ENCODE assay signal across 8 cellular contexts in the genomic region with DNA sequence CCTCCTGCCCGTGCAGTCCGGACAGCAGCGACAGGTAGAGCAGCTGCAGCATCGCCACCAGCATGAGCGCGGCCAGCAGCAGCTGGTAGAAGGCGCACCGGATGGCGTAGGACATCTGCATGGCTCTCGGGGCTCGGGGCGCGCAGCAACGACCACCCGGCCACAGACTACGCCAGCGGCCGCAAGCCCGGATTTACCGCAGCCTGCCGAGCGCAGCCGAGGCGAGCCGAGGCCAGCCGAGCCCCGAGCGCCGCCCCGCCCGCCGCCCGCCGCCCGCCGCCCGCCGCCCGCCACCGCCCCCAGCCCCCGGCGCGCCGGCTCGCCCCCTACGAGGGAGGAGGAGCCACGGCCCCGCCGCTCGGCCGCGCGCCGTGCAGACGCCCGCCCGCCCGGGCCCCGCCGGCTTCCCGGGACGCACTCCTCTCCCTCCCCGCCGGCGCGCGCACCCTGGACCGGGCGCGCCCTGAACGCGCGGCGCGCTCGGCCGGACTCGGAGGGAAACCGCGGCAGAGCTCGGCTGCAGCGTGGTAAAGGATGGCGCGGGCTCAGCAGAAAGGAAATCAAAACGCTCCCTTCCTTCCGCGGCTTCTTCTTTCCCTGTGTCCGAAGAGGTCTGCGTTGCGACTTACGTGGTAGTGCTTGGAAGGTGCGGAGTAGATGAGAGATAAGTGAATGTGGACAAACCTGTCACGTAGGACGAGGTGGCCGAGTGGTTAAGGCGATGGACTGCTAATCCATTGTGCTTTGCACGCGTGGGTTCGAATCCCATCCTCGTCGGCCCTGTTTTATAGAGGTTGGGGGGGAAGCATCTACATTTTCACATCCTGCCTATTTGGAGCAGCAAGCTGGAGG. TPM values are rescaled to one million over a fixed set of nuclear protein-coding genes. Genes with fewer than 3 reads are reported as not detected.
DNase-seq lines count a peak whose midpoint lies in the region; ATAC-seq and TF ChIP-seq lines count a peak whose summit lies in the region.

A gene (minus strand): TSS at position 205 of the 852 bp plus-strand sequence. CDS start 84 bp downstream, at position 121.

- in situ Hi-C loops in SK-MEL-5 (cut with HindIII; ENCODE audit: low pct_unique_long_range_greater_than_20kb, low sequenced_read_pairs): no loop called here

- H4K20me1 ChIP-seq in MM.1S (ENCODE audit: insufficient read depth, low read length): no peaks in the 10 kb centered on the region

- no peak for TF ChIP-seq EP300 in stomach (IDR thresholded peaks at IDR 0.05)

- DNase-seq in AML-193 (lab: John Stamatoyannopoulos, UW): peak; percentile 61 to 70
- DNase-seq in MM.1S: peak; percentile 79
- DNase-seq in SK-MEL-5 (ENCODE audit: low read depth, low spot score): peak; percentile 81
- DNase-seq in activated naive CD4-positive, alpha-beta T cell treated with Interleukin-2 at 50 U/mL for 16 hours: peak; percentile 84
- DNase-seq in foreskin melanocyte: peak; percentile 86
- DNase-seq in stomach: peak; percentile 86

- H3K36me3 ChIP-seq in MM.1S (replicated peaks; ENCODE audit: insufficient read depth, low read length) (no peaks in the 10 kb centered on the region), neuron (ENCODE audit: insufficient read depth, low read length) (peaks cover 3% of the 10 kb centered on the region), stomach (peaks cover under 1 to 3% (median 2%) of the 10 kb centered on the region in 4 donors)

- no peak for TF ChIP-seq POLR2A in stomach (IDR thresholded peaks at IDR 0.05)

- no peak for TF ChIP-seq CTCF in MM.1S (IDR thresholded peaks at IDR 0.05; ENCODE audit: low read length)
- TF ChIP-seq CTCF in stomach (IDR thresholded peaks at IDR 0.05): no peak

- peaks cover 9% of the 10 kb centered on the region; the same call in 1 of the 2 replicates for H3F3A ChIP-seq in MM.1S (ENCODE audit: insufficient read depth, low read length)

- H3K27ac ChIP-seq in MM.1S (ENCODE audit: low read length) (peak within 1 kb of the TSS; percentile 44; the same call in 1 of the 2 replicates), stomach (peak within 1 kb of the TSS; percentile 88 to 96 (median 94))

- H3K9ac ChIP-seq in MM.1S (ENCODE audit: low read length): peak within 1 kb of the TSS; percentile 64; the same call in 1 of the 2 replicates

- H3K4me3 ChIP-seq in MM.1S (ENCODE audit: low read length): peak within 1 kb of the TSS; percentile 81
- H3K4me3 ChIP-seq in neuron (ENCODE audit: low read length): peak within 1 kb of the TSS; percentile 91
- H3K4me3 ChIP-seq in stomach: peak within 1 kb of the TSS; percentile 55 to 87 (median 82)

- H3K9me3 ChIP-seq in MM.1S (replicated peaks; ENCODE audit: insufficient read depth, low read length) (no peaks in the 10 kb centered on the region), neuron (ENCODE audit: low read length) (no peaks in the 10 kb centered on the region), stomach (no peaks in the 10 kb centered on the region)

- H2AFZ ChIP-seq in MM.1S (ENCODE audit: low read length) (peak within 1 kb of the TSS; percentile 96), neuron (ENCODE audit: low read depth, low read length) (peak within 1 kb of the TSS; percentile 59)

- H3K4me2 ChIP-seq in MM.1S (ENCODE audit: low read depth, low read length): peak within 1 kb of the TSS; percentile 96

- H3K9me2 ChIP-seq in MM.1S (replicated peaks; ENCODE audit: insufficient read depth, low read length): no peaks in the 10 kb centered on the region

- peaks cover 20% of the 10 kb centered on the region for H3K79me2 ChIP-seq in MM.1S (ENCODE audit: low read length)

- ATAC-seq in GM19463 (IDR thresholded peaks at IDR 0.05; ENCODE audit: unreplicated experiment): peak; percentile 44

- H3K27me3 ChIP-seq in MM.1S (replicated peaks; ENCODE audit: insufficient read depth, low read length): peaks cover 7% of the 10 kb centered on the region
- no peaks in the 10 kb centered on the region for H3K27me3 ChIP-seq in neuron (ENCODE audit: insufficient read depth, low read length)
- H3K27me3 ChIP-seq in stomach: no peaks in the 10 kb centered on the region

- WGBS in stomach, 5 donors: 0% methylated on average over 37 to 101 of the region's 101 CpGs

- intact Hi-C loops in stomach (cut with DNase I; ENCODE audit: low total_unique reads): no loop called here

- peaks cover 12% of the 10 kb centered on the region for H3K4me1 ChIP-seq in MM.1S (ENCODE audit: low read length)
- peaks cover 29% of the 10 kb centered on the region for H3K4me1 ChIP-seq in neuron (ENCODE audit: insufficient read depth, low read length)
- peaks cover 37 to 68% (median 57%) of the 10 kb centered on the region in 4 donors for H3K4me1 ChIP-seq in stomach

RNA-seq across cellular contexts. Expression of the gene that starts here (rescaled TPM):
- total RNA-seq in SK-MEL-5 (2014; rRNA removed; shearing (Covaris generic)): 58.8 and 65.6 TPM in 2 replicates
- polyA plus RNA-seq in SK-MEL-5 (2015; cell fraction: cytosol; rRNA removed): 76.0 and 87.7 TPM in 2 replicates
- polyA plus RNA-seq in SK-MEL-5 (2015; cell fraction: nucleus; rRNA removed): 8.1 and 8.2 TPM in 2 replicates
- 10 to 100 TPM in 4 of 5 donors, 1 to 10 TPM in 1; 3.5 to 22.3 (median 18.4) TPM for total RNA-seq in stomach
- 10 to 100 TPM; 10.8 to 17.3 (median 11.3) TPM for polyA plus RNA-seq in stomach

Comparison
In these comparisons a context has a peak if more than half of its experiments do, and no peak if none do; other contexts are left out.
1. Peak in every context shown above with its lines: DNase-seq, ATAC-seq, H3K4me3 ChIP-seq and H3K27ac ChIP-seq.